ENCODE assay signal across 2 cellular contexts in genomic region chr12:13163868-13164267, GRCh38.
TF ChIP-seq lines count a peak whose summit lies in the region.

No MANE protein-coding gene starts in this region.

TF ChIP-seq in SK-N-SH treated with all-trans-retinoic acid at 6 μM for 48 hours, 23 proteins besides CTCF, POLR2A, EP300 and RAD21 (continued from another document):
- no peak for TF ChIP-seq TSHZ2 (CRISPR knock-in tag; IDR thresholded peaks at IDR 0.05)
- TF ChIP-seq ZFP3 (CRISPR knock-in tag; IDR thresholded peaks at IDR 0.05): no peak
- no peak for TF ChIP-seq TCF4 (CRISPR knock-in tag; IDR thresholded peaks at IDR 0.05; ENCODE audit: borderline replicate concordance)
- TF ChIP-seq ZNF70 (CRISPR knock-in tag; IDR thresholded peaks at IDR 0.05): no peak
- TF ChIP-seq SNAI2 (CRISPR knock-in tag; IDR thresholded peaks at IDR 0.05): no peak
- TF ChIP-seq RARB (CRISPR knock-in tag; IDR thresholded peaks at IDR 0.05): no peak
- no peak for TF ChIP-seq CSRNP3 (CRISPR knock-in tag; IDR thresholded peaks at IDR 0.05)
- TF ChIP-seq ARNTL (CRISPR knock-in tag; IDR thresholded peaks at IDR 0.05; ENCODE audit: borderline replicate concordance, low read depth): no peak
- no peak for TF ChIP-seq PPARA (CRISPR knock-in tag; IDR thresholded peaks at IDR 0.05; ENCODE audit: borderline replicate concordance)
- no peak for TF ChIP-seq ESRRG (CRISPR knock-in tag; IDR thresholded peaks at IDR 0.05)
- TF ChIP-seq PATZ1 (CRISPR knock-in tag; IDR thresholded peaks at IDR 0.05; ENCODE audit: borderline replicate concordance): no peak
- TF ChIP-seq BACH2 (CRISPR knock-in tag; IDR thresholded peaks at IDR 0.05; ENCODE audit: borderline replicate concordance): no peak
- TF ChIP-seq POU6F1 (CRISPR knock-in tag; IDR thresholded peaks at IDR 0.05; ENCODE audit: borderline replicate concordance, low read depth): no peak
- no peak for TF ChIP-seq OSR1 (CRISPR knock-in tag; IDR thresholded peaks at IDR 0.05)

TF ChIP-seq in SK-N-SH, 30 proteins besides CTCF, POLR2A, EP300 and RAD21 (continued from another document):
- TF ChIP-seq ZBTB33 (IDR thresholded peaks at IDR 0.05; ENCODE audit: borderline replicate concordance, low read depth): no peak
- TF ChIP-seq FOXJ3 (CRISPR knock-in tag; IDR thresholded peaks at IDR 0.05): no peak
- TF ChIP-seq SMC3 (IDR thresholded peaks at IDR 0.05; ENCODE audit: low read depth, low read length): no peak
- no peak for TF ChIP-seq TAF1 (IDR thresholded peaks at IDR 0.05; ENCODE audit: borderline replicate concordance, low read depth, low read length)
- no peak for TF ChIP-seq TCF12 (IDR thresholded peaks at IDR 0.05)
- no peak for TF ChIP-seq MXI1 (IDR thresholded peaks at IDR 0.05; ENCODE audit: low read depth, low read length)
- TF ChIP-seq PBX3 (IDR thresholded peaks at IDR 0.05): no peak
- no peak for TF ChIP-seq EZH2phosphoT487 (IDR thresholded peaks at IDR 0.05; ENCODE audit: borderline replicate concordance, low read depth)
- TF ChIP-seq YY1 (IDR thresholded peaks at IDR 0.05; ENCODE audit: low read depth): no peak
- TF ChIP-seq MEF2A (IDR thresholded peaks at IDR 0.05; ENCODE audit: borderline replicate concordance, low read depth): no peak
- no peak for TF ChIP-seq RFX5 (IDR thresholded peaks at IDR 0.05; ENCODE audit: low read length)
- no peak for TF ChIP-seq GATA2 (CRISPR knock-in tag; IDR thresholded peaks at IDR 0.05)
TF ChIP-seq in SK-N-SH: peak in this region for 0.
